Comparison of ENCODE assay signal across 1 cellular context in genomic region chr15:34650177-34650576, GRCh38.
A peak's percentile ranks its signal among the peaks of the same experiment; 100 is the strongest.
TF ChIP-seq lines count a peak whose summit lies in the region.

No MANE protein-coding gene starts in this region.

TF ChIP-seq in K562, 482 proteins besides CTCF, POLR2A, EP300 and RAD21 (continued from another document):
- TF ChIP-seq NKRF (IDR thresholded peaks at IDR 0.05; ENCODE audit: borderline replicate concordance) (no peak), BHLHE40 (IDR thresholded peaks at IDR 0.05; ENCODE audit: low read length) (no peak), CBX8 (IDR thresholded peaks at IDR 0.05; ENCODE audit: borderline replicate concordance, extremely low read depth, low read depth, low read length, poor library complexity, severe bottlenecking) (no peak), COPS2 (conservative IDR thresholded peaks at IDR 0.05) (no peak), TSHZ1 (CRISPR knock-in tag; IDR thresholded peaks at IDR 0.05) (no peak), PKNOX1 (IDR thresholded peaks at IDR 0.05) (peak; percentile 32; the same call in 1 of the 2 replicates), THRAP3 (IDR thresholded peaks at IDR 0.05; ENCODE audit: borderline replicate concordance) (no peak), ZNF354B (CRISPR knock-in tag; IDR thresholded peaks at IDR 0.05) (no peak), FOXJ2 (tag; IDR thresholded peaks at IDR 0.05) (no peak), TEAD4 (IDR thresholded peaks at IDR 0.05; ENCODE audit: low read length) (peak; percentile 39; the same call in 1 of the 2 replicates), TEAD4 (CRISPR knock-in tag; IDR thresholded peaks at IDR 0.05; ENCODE audit: borderline replicate concordance) (no peak), ZNF717 (CRISPR knock-in tag; IDR thresholded peaks at IDR 0.05) (no peak), U2AF1 (optimal IDR thresholded peaks at IDR 0.05; ENCODE audit: low read depth, low read length) (no peak), XRCC3 (IDR thresholded peaks at IDR 0.05) (no peak), NFE2 (IDR thresholded peaks at IDR 0.05; ENCODE audit: low read depth) (peak; percentile 10; the same call in 1 of the 2 replicates), HBP1 (CRISPR knock-in tag; IDR thresholded peaks at IDR 0.05) (no peak)
- TF ChIP-seq, protein P1, sequence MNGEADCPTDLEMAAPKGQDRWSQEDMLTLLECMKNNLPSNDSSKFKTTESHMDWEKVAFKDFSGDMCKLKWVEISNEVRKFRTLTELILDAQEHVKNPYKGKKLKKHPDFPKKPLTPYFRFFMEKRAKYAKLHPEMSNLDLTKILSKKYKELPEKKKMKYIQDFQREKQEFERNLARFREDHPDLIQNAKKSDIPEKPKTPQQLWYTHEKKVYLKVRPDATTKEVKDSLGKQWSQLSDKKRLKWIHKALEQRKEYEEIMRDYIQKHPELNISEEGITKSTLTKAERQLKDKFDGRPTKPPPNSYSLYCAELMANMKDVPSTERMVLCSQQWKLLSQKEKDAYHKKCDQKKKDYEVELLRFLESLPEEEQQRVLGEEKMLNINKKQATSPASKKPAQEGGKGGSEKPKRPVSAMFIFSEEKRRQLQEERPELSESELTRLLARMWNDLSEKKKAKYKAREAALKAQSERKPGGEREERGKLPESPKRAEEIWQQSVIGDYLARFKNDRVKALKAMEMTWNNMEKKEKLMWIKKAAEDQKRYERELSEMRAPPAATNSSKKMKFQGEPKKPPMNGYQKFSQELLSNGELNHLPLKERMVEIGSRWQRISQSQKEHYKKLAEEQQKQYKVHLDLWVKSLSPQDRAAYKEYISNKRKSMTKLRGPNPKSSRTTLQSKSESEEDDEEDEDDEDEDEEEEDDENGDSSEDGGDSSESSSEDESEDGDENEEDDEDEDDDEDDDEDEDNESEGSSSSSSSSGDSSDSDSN (IDR thresholded peaks at IDR 0.05; ENCODE audit: borderline replicate concordance in 1 of 2, low read depth in 2 of 2, low read length in 2 of 2), result no peak
